Comparison of ENCODE assay signal across 12 cellular contexts in the genomic region with DNA sequence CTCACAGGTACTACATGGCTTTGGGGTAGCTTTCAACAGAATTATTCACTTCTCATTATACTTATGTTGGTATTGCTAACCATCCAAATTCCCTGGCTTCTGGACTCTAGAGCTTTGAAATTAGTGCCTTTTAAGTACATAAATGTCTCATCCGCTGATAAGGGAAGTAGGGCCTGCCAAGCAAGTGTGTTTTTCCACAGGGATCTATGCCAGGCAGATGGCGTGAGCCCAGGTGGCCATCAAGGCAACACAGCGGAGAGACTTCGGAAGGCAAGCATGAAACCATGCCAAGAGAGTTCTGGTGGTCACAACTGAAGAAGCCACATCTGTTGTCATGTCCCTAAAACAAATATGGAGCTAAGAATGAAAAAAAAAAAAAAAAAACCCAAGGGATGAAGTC.
A peak's percentile ranks its signal among the peaks of the same experiment; 100 is the strongest.
DNase-seq lines count a peak whose midpoint lies in the region; TF ChIP-seq lines count a peak whose summit lies in the region.
"Had no signal": no experiment of that assay in that cellular context is flagged by ENCODE, and none has a peak within 500 bp of the region (broad histone marks: within the 10 kb centered on the region; RNA-seq: fewer than 3 reads in every experiment).

No MANE protein-coding gene starts in this region.

- intact Hi-C loops in stomach (cut with DNase I; ENCODE audit: low total_unique reads), result no loop called here

- no peak for TF ChIP-seq CTCF in stomach (IDR thresholded peaks at IDR 0.05)

- H3K36me3 ChIP-seq in stomach, result no peaks in the 10 kb centered on the region

- no peaks in the 10 kb centered on the region for H3K9me3 ChIP-seq in stomach
- H3K9me3 ChIP-seq: A549, Caco-2 had no signal

- H3K4me1 ChIP-seq in stomach, result no peaks in the 10 kb centered on the region
- H3K4me1 ChIP-seq: A549, Caco-2 had no signal

- DNase-seq in NCI-H1092 treated with DMSO at 0.1 percent for 48 hours (lab: John Stamatoyannopoulos, UW) (peak; percentile 63), NCI-H69 (lab: John Stamatoyannopoulos, UW) (peak; percentile 44), dermis blood vessel endothelial cell (peak; percentile 23), stomach (peak; percentile 52), nucleus accumbens (lab: John Stamatoyannopoulos, UW) (no peak), ecto neural progenitor cell (ENCODE audit: low spot score) (no peak), SW 1271 (lab: John Stamatoyannopoulos, UW) (no peak)
- DNase-seq: Caco-2; CD8-positive, alpha-beta T cell; HCEC 1CT; HFFc6 had no signal

- H3K27ac ChIP-seq in stomach, result no peak overlapping the region
- H3K27ac ChIP-seq: A549 had no signal

- no peaks in the 10 kb centered on the region for H3K27me3 ChIP-seq in stomach

- TF ChIP-seq EP300 in stomach (IDR thresholded peaks at IDR 0.05), result no peak

- WGBS in stomach, 5 donors, result 24 to 61% (median 37%) methylated on average over 4 of the region's 4 CpGs

- no peak for TF ChIP-seq POLR2A in stomach (IDR thresholded peaks at IDR 0.05)

- H3K4me3 ChIP-seq in stomach, result no peak overlapping the region
- H3K4me3 ChIP-seq: A549 had no signal

Comparison
In these comparisons a context has a peak if more than half of its experiments do, and no peak if none do; other contexts are left out.
1. DNase-seq: peak in NCI-H1092 treated with DMSO at 0.1 percent for 48 hours (single experiment), NCI-H69 (single experiment), dermis blood vessel endothelial cell (single experiment) and stomach (single experiment); none in nucleus accumbens (0 of 56), ecto neural progenitor cell (single experiment) and SW 1271 (0 of 2).